Comparison of ENCODE assay signal across 12 cellular contexts in the genomic region with DNA sequence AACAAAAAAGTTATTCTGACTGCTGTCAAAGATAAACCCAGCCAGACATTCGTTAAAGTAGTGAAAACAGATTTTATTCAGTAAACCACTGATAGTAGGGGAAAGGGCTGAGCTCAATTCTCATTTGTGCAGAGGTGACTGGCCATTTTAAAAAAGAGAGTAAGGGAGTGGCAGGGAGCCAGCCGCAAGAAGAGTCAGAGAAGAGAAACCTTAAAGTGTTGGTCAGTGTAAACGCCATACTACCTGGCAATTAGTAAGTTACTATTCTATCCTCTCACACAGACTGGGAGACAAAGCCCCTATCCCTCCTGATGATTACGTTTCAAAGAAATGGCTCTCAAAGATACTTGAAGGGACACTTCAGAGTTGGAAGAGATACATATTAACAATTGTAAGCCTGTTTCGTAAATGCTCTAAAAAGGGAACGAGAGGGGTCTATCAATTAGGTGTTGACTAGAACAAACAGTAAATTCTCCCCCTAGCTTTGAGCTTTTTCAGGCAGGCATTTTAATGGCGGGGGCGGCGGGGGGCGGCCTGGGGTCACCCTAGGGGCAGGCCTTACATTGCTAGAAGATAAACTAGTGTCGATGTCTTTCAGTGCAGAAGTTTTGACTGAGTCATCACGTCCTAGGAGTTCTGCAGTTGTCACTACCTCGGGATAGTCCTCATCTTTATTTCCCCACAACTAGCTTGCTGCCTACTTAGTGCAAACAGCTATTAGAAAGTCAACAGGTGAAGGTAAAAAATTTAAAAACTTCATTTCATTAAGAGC. TPM values are rescaled to one million over a fixed set of nuclear protein-coding genes. Genes with fewer than 3 reads are reported as not detected.
DNase-seq lines count a peak whose midpoint lies in the region; ATAC-seq and TF ChIP-seq lines count a peak whose summit lies in the region.
"Had no signal": no experiment of that assay in that cellular context is flagged by ENCODE, and none has a peak within 500 bp of the region (broad histone marks: within the 10 kb centered on the region; RNA-seq: fewer than 3 reads in every experiment).

No MANE protein-coding gene starts in this region.

- TF ChIP-seq CTCF in RWPE2 (IDR thresholded peaks at IDR 0.05; ENCODE audit: poor library complexity, severe bottlenecking) (no peak), esophagus squamous epithelium (IDR thresholded peaks at IDR 0.05) (no peak)

- ATAC-seq in RWPE2 (ENCODE audit: low read depth) = no peak

- H3K4me2 ChIP-seq in skeletal muscle satellite cell (ENCODE audit: low read length) = peak overlapping the region; percentile 91

- H3K9ac ChIP-seq in skeletal muscle satellite cell (ENCODE audit: low read depth, low read length) = peak overlapping the region; percentile 92

- H3K36me3 ChIP-seq in RWPE2 (ENCODE audit: low read depth) (peaks cover 31% of the 10 kb centered on the region), esophagus squamous epithelium (peaks cover 0 to 14% (median 0%) of the 10 kb centered on the region in 3 donors), skeletal muscle satellite cell (ENCODE audit: insufficient read depth, low read length) (peaks cover 10% of the 10 kb centered on the region)
- H3K36me3 ChIP-seq: ovary had no signal

- no peaks in the 10 kb centered on the region for H3K9me3 Mint-ChIP-seq in activated CD4-positive, alpha-beta T cell treated with anti-CD3 and anti-CD28 coated beads, Interleukin-2, amount 10 ng/mL, durations not matched to agents 24 days and 14 days

- peaks cover 4% of the 10 kb centered on the region for H3K27me3 Mint-ChIP-seq in activated CD4-positive, alpha-beta T cell treated with anti-CD3 and anti-CD28 coated beads, Interleukin-2, amount 10 ng/mL, durations not matched to agents 24 days and 14 days

- H3K9me3 ChIP-seq in RWPE2 (ENCODE audit: severe bottlenecking) (no peaks in the 10 kb centered on the region), esophagus squamous epithelium (no peaks in the 10 kb centered on the region), skeletal muscle satellite cell (replicated peaks; ENCODE audit: low read length) (no peaks in the 10 kb centered on the region)
- H3K9me3 ChIP-seq: ovary, upper lobe of left lung had no signal

- peaks cover 32% of the 10 kb centered on the region for H3K4me1 Mint-ChIP-seq in activated CD4-positive, alpha-beta T cell treated with anti-CD3 and anti-CD28 coated beads, Interleukin-2, amount 10 ng/mL, durations not matched to agents 24 days and 14 days

- H3K27ac Mint-ChIP-seq in activated CD4-positive, alpha-beta T cell treated with anti-CD3 and anti-CD28 coated beads, Interleukin-2, amount 10 ng/mL, durations not matched to agents 24 days and 14 days = no peak overlapping the region

- H3K36me3 Mint-ChIP-seq in activated CD4-positive, alpha-beta T cell treated with anti-CD3 and anti-CD28 coated beads, Interleukin-2, amount 10 ng/mL, durations not matched to agents 24 days and 14 days (ENCODE audit: low read depth) = peaks cover 16% of the 10 kb centered on the region

- WGBS in esophagus squamous epithelium, 2 donors = 49% methylated on average over 13 of the region's 13 CpGs

- intact Hi-C loops in activated CD4-positive, alpha-beta T cell treated with anti-CD3 and anti-CD28 coated beads, Interleukin-2, amount 10 ng/mL, durations not matched to agents 24 days and 14 days (cut with micrococcal nuclease) = loop anchor here (5.0 kb wide), 1 partner anchor 190 kb away; no protein-coding TSS in a partner anchor
- intact Hi-C loops in esophagus squamous epithelium (cut with DNase I) = no loop called here

- H3K4me3 ChIP-seq in RWPE2 (ENCODE audit: severe bottlenecking) (peak overlapping the region; percentile 73), esophagus squamous epithelium (peak overlapping the region; percentile 84 to 92 (median 87)), skeletal muscle satellite cell (ENCODE audit: low read length) (peak overlapping the region; percentile 83)

- H3K4me1 ChIP-seq in RWPE2 (ENCODE audit: insufficient read depth, poor library complexity, severe bottlenecking) = peaks cover 24% of the 10 kb centered on the region
- H3K4me1 ChIP-seq in esophagus squamous epithelium = peaks cover 5 to 63% (median 45%) of the 10 kb centered on the region in 3 donors
- H3K4me1 ChIP-seq in skeletal muscle satellite cell (ENCODE audit: control insufficient read depth, insufficient read depth, low read length) = peaks cover 32% of the 10 kb centered on the region

- no peak for TF ChIP-seq POLR2A in esophagus squamous epithelium (IDR thresholded peaks at IDR 0.05)

- no peak for DNase-seq in activated CD4-positive, alpha-beta T cell treated with anti-CD3 and anti-CD28 coated beads, Interleukin-2, amount 10 ng/mL, durations not matched to agents 24 days and 14 days
- no peak for DNase-seq in activated CD4-positive, alpha-beta T cell treated with anti-CD3 and anti-CD28 coated beads, Interleukin-2, amount 50 U/mL, for 48 hours
- no peak for DNase-seq in RWPE2 (ENCODE audit: low spot score)
- no peak for DNase-seq in esophagus squamous epithelium (lab: John Stamatoyannopoulos, UW)
- DNase-seq in NCI-H2081 treated with DMSO at 0.1 percent for 48 hours (lab: John Stamatoyannopoulos, UW) = no peak
- DNase-seq in retina = no peak
- no peak for DNase-seq in SW 1271 (lab: John Stamatoyannopoulos, UW)
- DNase-seq: MV-4-11, ovary had no signal

- peak overlapping the region; percentile 94 for H3K4me3 Mint-ChIP-seq in activated CD4-positive, alpha-beta T cell treated with anti-CD3 and anti-CD28 coated beads, Interleukin-2, amount 10 ng/mL, durations not matched to agents 24 days and 14 days

- H3K27ac ChIP-seq in RWPE2 (ENCODE audit: poor library complexity, severe bottlenecking) (peak overlapping the region; percentile 84), esophagus squamous epithelium (peak overlapping the region in 2 of 4 donors; percentile 9 to 34)
- H3K27ac ChIP-seq: C4-2B, ovary had no signal

- no peaks in the 10 kb centered on the region for H3K27me3 ChIP-seq in RWPE2 (ENCODE audit: insufficient read depth, poor library complexity, severe bottlenecking)
- H3K27me3 ChIP-seq in esophagus squamous epithelium = no peaks in the 10 kb centered on the region
- no peaks in the 10 kb centered on the region for H3K27me3 ChIP-seq in skeletal muscle satellite cell (ENCODE audit: control insufficient read depth, insufficient read depth, low read length)
- H3K27me3 ChIP-seq: ovary, upper lobe of left lung had no signal

RNA-seq across cellular contexts. Expression of gene ATP6V1D, which starts 1.8 kb away (rescaled TPM):
- 29.7 and 30.1 TPM in 2 replicates for total RNA-seq in activated CD4-positive, alpha-beta T cell treated with anti-CD3 and anti-CD28 coated beads, Interleukin-2, amount 10 ng/mL, durations not matched to agents 24 days and 14 days
- 100 to 1,000 TPM; 110 to 142 (median 129) TPM for total RNA-seq in esophagus squamous epithelium
- 126 and 139 TPM in 2 replicates for total RNA-seq in skeletal muscle satellite cell (2012; rRNA removed)

RNA-seq across cellular contexts. Expression of gene EIF2S1, which starts 2.4 kb away (rescaled TPM):
- 255 and 268 TPM in 2 replicates for total RNA-seq in activated CD4-positive, alpha-beta T cell treated with anti-CD3 and anti-CD28 coated beads, Interleukin-2, amount 10 ng/mL, durations not matched to agents 24 days and 14 days
- total RNA-seq in esophagus squamous epithelium = 100 to 1,000 TPM in 3 of 4 donors, 10 to 100 TPM in 1; 55.8 to 153 (median 138) TPM
- 259 and 294 TPM in 2 replicates for total RNA-seq in skeletal muscle satellite cell (2012; rRNA removed)

RNA-seq across cellular contexts. Expression of gene PLEK2, which starts 54.2 kb away (rescaled TPM):
- 0.95 and 1.7 TPM in 2 replicates for total RNA-seq in activated CD4-positive, alpha-beta T cell treated with anti-CD3 and anti-CD28 coated beads, Interleukin-2, amount 10 ng/mL, durations not matched to agents 24 days and 14 days
- total RNA-seq in esophagus squamous epithelium = 10 to 100 TPM in 2 of 4 donors, 1 to 10 TPM in 2; 7.6 to 19.9 (median 13.1) TPM
- total RNA-seq in skeletal muscle satellite cell (2012; rRNA removed) = 7.0 and 8.6 TPM in 2 replicates
